Comparison of ENCODE assay signal across 10 cellular contexts in the genomic region with DNA sequence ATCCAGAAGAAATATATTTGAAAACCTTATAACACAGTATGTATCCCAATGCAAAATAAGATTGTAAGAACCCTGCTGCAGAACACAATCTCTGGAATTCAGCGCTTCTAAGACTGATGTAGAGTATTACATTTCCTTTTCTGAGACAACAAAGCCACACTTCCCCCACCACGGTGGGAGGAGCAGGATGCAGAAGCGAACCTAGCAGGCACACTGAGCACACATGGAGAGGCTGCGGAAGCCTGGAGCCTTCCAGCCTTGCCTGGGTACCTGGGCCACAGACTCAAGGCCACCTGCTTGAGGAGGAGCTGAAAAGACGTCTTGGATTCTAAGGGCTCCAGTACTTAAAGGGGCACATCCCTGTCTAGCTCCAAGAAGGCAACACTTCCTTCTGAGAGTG. TPM values are rescaled to one million over a fixed set of nuclear protein-coding genes. Genes with fewer than 3 reads are reported as not detected.
A peak's percentile ranks its signal among the peaks of the same experiment; 100 is the strongest.
DNase-seq lines count a peak whose midpoint lies in the region; ATAC-seq and TF ChIP-seq lines count a peak whose summit lies in the region.
"Had no signal": no experiment of that assay in that cellular context is flagged by ENCODE, and none has a peak within 500 bp of the region (broad histone marks: within the 10 kb centered on the region; RNA-seq: fewer than 3 reads in every experiment).

No MANE protein-coding gene starts in this region.

- peaks cover 4 to 29% of the 10 kb centered on the region in 2 donors for H3K4me1 ChIP-seq in left lung
- H3K4me1 ChIP-seq in thoracic aorta (ENCODE audit: control insufficient read depth in 1 of 2, low read depth in 2 of 2): peaks cover 19 to 64% of the 10 kb centered on the region in 2 donors

- peaks cover 83% of the 10 kb centered on the region for H3K36me3 Mint-ChIP-seq in activated T-cell treated with anti-CD3 and anti-CD28 coated beads, Interleukin-2, amount 50 U/mL, for 24 hours (ENCODE audit: low read depth)
- H3K36me3 Mint-ChIP-seq in brain: peaks cover 29% of the 10 kb centered on the region

- H3K4me1 Mint-ChIP-seq in activated T-cell treated with anti-CD3 and anti-CD28 coated beads, Interleukin-2, amount 50 U/mL, for 24 hours (ENCODE audit: low read depth): peaks cover 27% of the 10 kb centered on the region
- H3K4me1 Mint-ChIP-seq in brain: peaks cover 67% of the 10 kb centered on the region

- H3K27ac Mint-ChIP-seq in activated T-cell treated with anti-CD3 and anti-CD28 coated beads, Interleukin-2, amount 50 U/mL, for 24 hours: peak overlapping the region; percentile 81
- peak overlapping the region in 4 of 5 experiments; percentile 41 to 97 (median 88) for H3K27ac Mint-ChIP-seq in brain

- no peak overlapping the region for H3K4me3 ChIP-seq in left lung
- no peak overlapping the region for H3K4me3 ChIP-seq in thoracic aorta
- H3K4me3 ChIP-seq: skin epidermis had no signal

- DNase-seq in activated T-cell treated with anti-CD3 and anti-CD28 coated beads, Interleukin-2, amount 50 U/mL, for 24 hours: no peak
- no peak for DNase-seq in activated T-cell treated with anti-CD3 and anti-CD28 coated beads, Interleukin-2, amount 50 U/mL, for 48 hours
- DNase-seq in left lung (no peak), thoracic aorta (ENCODE audit: low spot score) (no peak), NCI-H1930 (lab: John Stamatoyannopoulos, UW) (no peak), foreskin melanocyte (no peak)
- DNase-seq: NCI-H2107 had no signal

- no peaks in the 10 kb centered on the region for H3K9me3 Mint-ChIP-seq in activated T-cell treated with anti-CD3 and anti-CD28 coated beads, Interleukin-2, amount 50 U/mL, for 24 hours
- H3K9me3 Mint-ChIP-seq in brain: no peaks in the 10 kb centered on the region

- no peaks in the 10 kb centered on the region for H3K27me3 ChIP-seq in left lung
- H3K27me3 ChIP-seq in thoracic aorta (replicated peaks; ENCODE audit: insufficient read depth): no peaks in the 10 kb centered on the region

- H3K9me3 ChIP-seq in left lung (no peaks in the 10 kb centered on the region), thoracic aorta (no peaks in the 10 kb centered on the region)

- H3K27ac ChIP-seq in left lung: peak overlapping the region; percentile 47 to 50
- peak overlapping the region; percentile 40 to 43 for H3K27ac ChIP-seq in thoracic aorta

- H3K27me3 Mint-ChIP-seq in activated T-cell treated with anti-CD3 and anti-CD28 coated beads, Interleukin-2, amount 50 U/mL, for 24 hours: no peaks in the 10 kb centered on the region
- H3K27me3 Mint-ChIP-seq in brain: no peaks in the 10 kb centered on the region

- no peak overlapping the region for H3K4me3 Mint-ChIP-seq in activated T-cell treated with anti-CD3 and anti-CD28 coated beads, Interleukin-2, amount 50 U/mL, for 24 hours
- H3K4me3 Mint-ChIP-seq in brain: peak overlapping the region in 3 of 5 experiments; percentile 0 to 41 (median 25)

- ATAC-seq in left lung (no peak), thoracic aorta (ENCODE audit: insufficient number of reproducible peaks, low FRiP score, low read depth) (no peak), GM18517 (IDR thresholded peaks at IDR 0.05; ENCODE audit: unreplicated experiment) (no peak)

- TF ChIP-seq CTCF in brain (conservative IDR thresholded peaks at IDR 0.05) (no peak), left lung (IDR thresholded peaks at IDR 0.05) (no peak), thoracic aorta (IDR thresholded peaks at IDR 0.05) (no peak)

- intact Hi-C loops in left lung (cut with DNase I): no loop called here

- H3K36me3 ChIP-seq in left lung (peaks cover 2 to 82% of the 10 kb centered on the region in 2 donors), thoracic aorta (peaks cover 2% of the 10 kb centered on the region)

RNA-seq across cellular contexts. Expression of a gene that starts 46.4 kb away (rescaled TPM):
- 14.7 TPM for polyA plus RNA-seq in brain (ENCODE audit: insufficient read depth, low read depth, low replicate concordance)
- total RNA-seq in left lung: 10 to 100 TPM; 15.4 to 15.6 TPM
- 10 to 100 TPM; 13.5 to 36.9 TPM for total RNA-seq in thoracic aorta

RNA-seq across cellular contexts. Expression of a gene that starts 49.7 kb away (rescaled TPM):
- polyA plus RNA-seq in brain (ENCODE audit: insufficient read depth, low read depth, low replicate concordance): 12.7 TPM
- total RNA-seq in left lung: 10 to 100 TPM; 42.7 to 72.7 TPM
- 10 to 100 TPM; 45.2 to 71.5 TPM for total RNA-seq in thoracic aorta

RNA-seq across cellular contexts. Expression of a gene that starts 52.7 kb away (rescaled TPM):
- polyA plus RNA-seq in brain (ENCODE audit: insufficient read depth, low read depth, low replicate concordance): 28.1 TPM
- total RNA-seq in left lung: 10 to 100 TPM; 57.0 to 69.9 TPM
- 10 to 100 TPM; 69.1 to 83.7 TPM for total RNA-seq in thoracic aorta
